Comparison of ENCODE assay signal across 2 cellular contexts in the genomic region with DNA sequence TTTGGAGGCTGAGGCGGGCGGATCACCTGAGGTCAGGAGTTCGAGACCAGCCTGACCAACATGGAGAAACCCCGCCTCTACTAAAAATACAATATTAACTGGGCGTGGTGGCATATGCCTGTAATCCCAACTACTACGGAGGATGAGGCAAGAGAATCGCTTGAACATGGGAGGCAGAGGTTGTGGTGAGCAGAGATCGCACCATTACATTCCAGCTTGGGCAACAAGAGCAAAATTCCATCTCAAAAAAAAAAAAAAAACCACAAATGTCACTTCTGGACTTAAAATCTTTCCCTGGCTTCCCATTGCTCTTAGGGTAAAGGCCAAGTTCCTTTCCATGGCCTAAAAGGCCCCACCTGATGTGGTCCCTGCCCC. TPM values are rescaled to one million over a fixed set of nuclear protein-coding genes. Genes with fewer than 3 reads are reported as not detected.
"Had no signal": no experiment of that assay in that cellular context is flagged by ENCODE, and none has a peak within 500 bp of the region (broad histone marks: within the 10 kb centered on the region; RNA-seq: fewer than 3 reads in every experiment).

No MANE protein-coding gene starts in this region.

RNA-seq across cellular contexts. Expression of a gene that starts 5.4 kb away (rescaled TPM):
- total RNA-seq: HT1080 had no signal
- polyA plus RNA-seq: IgD-negative memory B cell had no signal
